Comparison of ENCODE assay signal across 14 cellular contexts in genomic region chr11:104965735-104966134, GRCh38. TPM values are rescaled to one million over a fixed set of nuclear protein-coding genes. Genes with fewer than 3 reads are reported as not detected.
A peak's percentile ranks its signal among the peaks of the same experiment; 100 is the strongest.
DNase-seq lines count a peak whose midpoint lies in the region; ATAC-seq and TF ChIP-seq lines count a peak whose summit lies in the region.
"Had no signal": no experiment of that assay in that cellular context is flagged by ENCODE, and none has a peak within 500 bp of the region (broad histone marks: within the 10 kb centered on the region; RNA-seq: fewer than 3 reads in every experiment).

No MANE protein-coding gene starts in this region.

- no peak for TF ChIP-seq EP300 in upper lobe of left lung (IDR thresholded peaks at IDR 0.05)

- H3K36me3 Mint-ChIP-seq in activated naive CD4-positive, alpha-beta T cell treated with anti-CD3 and anti-CD28 coated beads, Interleukin-2, amount 50 U/mL, for 24 hours, result peaks cover 29% of the 10 kb centered on the region
- H3K36me3 Mint-ChIP-seq in activated naive CD4-positive, alpha-beta T cell treated with anti-CD3 and anti-CD28 coated beads, Interleukin-2, amount 50 U/mL, for 72 hours, result peaks cover 54 to 60% of the 10 kb centered on the region in 2 donors
- peaks cover 30% of the 10 kb centered on the region for H3K36me3 Mint-ChIP-seq in activated naive CD8-positive, alpha-beta T cell

- TF ChIP-seq CTCF in foreskin keratinocyte (conservative IDR thresholded peaks at IDR 0.05), result no peak
- no peak for TF ChIP-seq CTCF in upper lobe of left lung (IDR thresholded peaks at IDR 0.05)
- no peak for TF ChIP-seq CTCF in brain microvascular endothelial cell (IDR thresholded peaks at IDR 0.05; ENCODE audit: low read depth, low read length, missing control alignments)

- TF ChIP-seq POLR2A in upper lobe of left lung (IDR thresholded peaks at IDR 0.05), result no peak

- H3K4me1 Mint-ChIP-seq in activated naive CD4-positive, alpha-beta T cell treated with anti-CD3 and anti-CD28 coated beads, Interleukin-2, amount 50 U/mL, for 24 hours, result peaks cover 72% of the 10 kb centered on the region
- H3K4me1 Mint-ChIP-seq in activated naive CD8-positive, alpha-beta T cell (ENCODE audit: low read depth), result peaks cover 66% of the 10 kb centered on the region

- peak overlapping the region; percentile 57 for H3K4me3 Mint-ChIP-seq in activated naive CD4-positive, alpha-beta T cell treated with anti-CD3 and anti-CD28 coated beads, Interleukin-2, amount 50 U/mL, for 24 hours
- H3K4me3 Mint-ChIP-seq in activated naive CD8-positive, alpha-beta T cell, result peak overlapping the region; percentile 90

- H3K27me3 ChIP-seq in foreskin keratinocyte, result no peaks in the 10 kb centered on the region
- no peaks in the 10 kb centered on the region for H3K27me3 ChIP-seq in upper lobe of left lung
- no peaks in the 10 kb centered on the region for H3K27me3 ChIP-seq in brain microvascular endothelial cell (replicated peaks)

- H3K27me3 Mint-ChIP-seq in activated naive CD4-positive, alpha-beta T cell treated with anti-CD3 and anti-CD28 coated beads, Interleukin-2, amount 50 U/mL, for 24 hours, result no peaks in the 10 kb centered on the region
- H3K27me3 Mint-ChIP-seq in activated naive CD8-positive, alpha-beta T cell, result no peaks in the 10 kb centered on the region

- H3K4me3 ChIP-seq in upper lobe of left lung (peak overlapping the region in 1 of 4 donors; percentile 58), brain microvascular endothelial cell (ENCODE audit: low read depth, low read length) (no peak overlapping the region)

- no peak overlapping the region for H3K27ac ChIP-seq in foreskin keratinocyte
- peak overlapping the region in 3 of 4 donors; percentile 11 to 36 (median 21) for H3K27ac ChIP-seq in upper lobe of left lung
- H3K27ac ChIP-seq in brain microvascular endothelial cell, result no peak overlapping the region
- H3K27ac ChIP-seq: parathyroid adenoma had no signal

- DNase-seq in activated naive CD4-positive, alpha-beta T cell treated with anti-CD3 and anti-CD28 coated beads, Interleukin-2, amount 50 U/mL, for 72 hours (ENCODE audit: low spot score in 2 of 2), result no peak
- DNase-seq in foreskin keratinocyte (peak in 1 of 2 donors; percentile 30), upper lobe of left lung (no peak), ACHN (no peak), foreskin melanocyte (no peak), brain microvascular endothelial cell (no peak)
- DNase-seq: activated CD8-positive, alpha-beta memory T cell treated with anti-CD3 and anti-CD28 coated beads, Interleukin-2, amount 50 U/mL, for 48 hours; anterior cingulate cortex; NCI-H2029 treated with DMSO at 0.1 percent for 48 hours had no signal

- 73 to 79% methylated on average over 5 of the region's 5 CpGs for WGBS in upper lobe of left lung, 2 donors

- no peak for ATAC-seq in activated naive CD4-positive, alpha-beta T cell treated with anti-CD3 and anti-CD28 coated beads, Interleukin-2, amount 50 U/mL, for 72 hours
- peak; percentile 44 for ATAC-seq in foreskin keratinocyte
- no peak for ATAC-seq in upper lobe of left lung (ENCODE audit: low FRiP score in 2 of 2)

- H3K36me3 ChIP-seq in upper lobe of left lung, result peaks cover 0 to 13% (median 0%) of the 10 kb centered on the region in 4 donors
- no peaks in the 10 kb centered on the region for H3K36me3 ChIP-seq in brain microvascular endothelial cell (replicated peaks)

- H3K9me3 Mint-ChIP-seq in activated naive CD4-positive, alpha-beta T cell treated with anti-CD3 and anti-CD28 coated beads, Interleukin-2, amount 50 U/mL, for 24 hours, result no peaks in the 10 kb centered on the region
- H3K9me3 Mint-ChIP-seq in activated naive CD4-positive, alpha-beta T cell treated with anti-CD3 and anti-CD28 coated beads, Interleukin-2, amount 50 U/mL, for 72 hours, result peaks cover 4 to 17% of the 10 kb centered on the region in 2 donors
- no peaks in the 10 kb centered on the region for H3K9me3 Mint-ChIP-seq in activated naive CD8-positive, alpha-beta T cell (ENCODE audit: low read depth)

- in situ Hi-C loops in ACHN (cut with HindIII; ENCODE audit: low pct_ligation_motif_present, low pct_unique_long_range_greater_than_20kb, low sequenced_read_pairs) (no loop called here), brain microvascular endothelial cell (cut with HindIII; ENCODE audit: low pct_ligation_motif_present, low sequenced_read_pairs) (no loop called here)

- peak overlapping the region; percentile 27 for H3K27ac Mint-ChIP-seq in activated naive CD4-positive, alpha-beta T cell treated with anti-CD3 and anti-CD28 coated beads, Interleukin-2, amount 50 U/mL, for 24 hours
- H3K27ac Mint-ChIP-seq in activated naive CD4-positive, alpha-beta T cell treated with anti-CD3 and anti-CD28 coated beads, Interleukin-2, amount 50 U/mL, for 72 hours, result no peak overlapping the region
- H3K27ac Mint-ChIP-seq in activated naive CD8-positive, alpha-beta T cell, result no peak overlapping the region

- peaks cover 13% of the 10 kb centered on the region for H3K4me1 ChIP-seq in foreskin keratinocyte
- H3K4me1 ChIP-seq in upper lobe of left lung, result peaks cover 23 to 35% (median 29%) of the 10 kb centered on the region in 4 donors
- H3K4me1 ChIP-seq: parathyroid adenoma had no signal

- H3K9me3 ChIP-seq in upper lobe of left lung, result no peaks in the 10 kb centered on the region

RNA-seq across cellular contexts. Expression of gene CASP4, which starts 2.6 kb away (rescaled TPM):
- total RNA-seq in activated naive CD4-positive, alpha-beta T cell treated with anti-CD3 and anti-CD28 coated beads, Interleukin-2, amount 50 U/mL, for 72 hours, result 10 to 100 TPM; 40.1 to 73.7 TPM
- 76.0 and 96.1 TPM in 2 replicates for total RNA-seq in foreskin keratinocyte
- 67.5 and 70.3 TPM in 2 replicates for polyA plus RNA-seq in foreskin keratinocyte
- total RNA-seq in upper lobe of left lung, result 100 to 1,000 TPM in 4 of 6 donors, 10 to 100 TPM in 2; 86.7 to 157 (median 104) TPM

RNA-seq across cellular contexts. Expression of gene CASP5, which starts 57.2 kb away (rescaled TPM):
- total RNA-seq in activated naive CD4-positive, alpha-beta T cell treated with anti-CD3 and anti-CD28 coated beads, Interleukin-2, amount 50 U/mL, for 72 hours, result not detected
- total RNA-seq in foreskin keratinocyte (not detected in 2 replicates), upper lobe of left lung (1 to 10 TPM in 4 of 6 donors, not detected in 2; 1.0 to 4.1 (median 3.2) TPM)
- not detected in 2 replicates for polyA plus RNA-seq in foreskin keratinocyte
- total RNA-seq: dermis microvascular lymphatic vessel endothelial cell, frontal cortex had no signal

Comparison
In these comparisons a context has a peak if more than half of its experiments do, and no peak if none do; other contexts are left out.
1. H3K27ac ChIP-seq: peak in upper lobe of left lung (3 of 4); none in foreskin keratinocyte (single experiment) and brain microvascular endothelial cell (single experiment).